19 cellular contexts compared by ENCODE assay signal in genomic region chr10:31646519-31646918, GRCh38.
DNase-seq lines count a peak whose midpoint lies in the region; ATAC-seq, FAIRE-seq and TF ChIP-seq lines count a peak whose summit lies in the region.
"Had no signal": no experiment of that assay in that cellular context is flagged by ENCODE, and none has a peak within 500 bp of the region (broad histone marks: within the 10 kb centered on the region; RNA-seq: fewer than 3 reads in every experiment).

No MANE protein-coding gene starts in this region.

- H3K79me2 ChIP-seq in PC-3 (ENCODE audit: low read length) = no peaks in the 10 kb centered on the region

- H3K4me1 ChIP-seq in PC-3 (ENCODE audit: insufficient read depth, low read length) = peaks cover 10% of the 10 kb centered on the region; the same call in 1 of the 2 replicates
- H3K4me1 ChIP-seq: HAP-1 had no signal

- CTCF ChIA-PET in PC-3 (lab: Charles Lee) = no interaction called here

- POLR2A ChIA-PET in PC-3 (lab: Charles Lee; ENCODE audit: unreplicated experiment) = no interaction called here

- TF ChIP-seq CTCF in PC-3 (conservative IDR thresholded peaks at IDR 0.05; ENCODE audit: low read depth, low read length) (no peak), bronchial epithelial cell (IDR thresholded peaks at IDR 0.05; ENCODE audit: insufficient read depth, low read length, severe bottlenecking) (no peak)

- ATAC-seq in PC-3 = no peak

- no TSS peak for BruUV-seq in PC-3 (replicated peaks; lab: Mats Ljungman, UMichigan)

- no peaks in the 10 kb centered on the region for H4K20me1 ChIP-seq in PC-3 (ENCODE audit: low read length)
- H4K20me1 ChIP-seq: BLaER1 treated with 17β-estradiol and CSF1 and Interleukin-3, amounts not matched to agents 10 nM and 100 nM had no signal

- no peak for FAIRE-seq in bronchial epithelial cell (lab: Jason Lieb, UNC)
- FAIRE-seq: G401.6, GM12891 had no signal

- H3K36me3 ChIP-seq in PC-3 (ENCODE audit: low read depth, low read length) (no peaks in the 10 kb centered on the region), bronchial epithelial cell (ENCODE audit: control insufficient read depth, insufficient read depth, low read length) (no peaks in the 10 kb centered on the region)
- H3K36me3 ChIP-seq: BLaER1 treated with 17β-estradiol and CSF1 and Interleukin-3, amounts not matched to agents 10 nM and 100 nM; HAP-1 had no signal

- no peaks in the 10 kb centered on the region for H3K9me2 ChIP-seq in PC-3 (replicated peaks; ENCODE audit: low read length)

- no peak overlapping the region for H2AFZ ChIP-seq in PC-3 (ENCODE audit: low read length)

- DNase-seq in A172 (ENCODE audit: low spot score) (peak; percentile 60), H4 (ENCODE audit: low spot score) (peak; percentile 15), PC-3 (peak; percentile 30), bronchial epithelial cell (ENCODE audit: low read depth) (peak; percentile 7), T-helper 9 cell (no peak), NCI-H446 treated with DMSO at 0.1 percent for 48 hours (lab: John Stamatoyannopoulos, UW) (no peak), amygdala (lab: John Stamatoyannopoulos, UW) (no peak), NCI-H526 treated with DMSO at 0.1 percent for 48 hours (lab: John Stamatoyannopoulos, UW) (no peak)
- DNase-seq: 8988T; ACHN; Calu3; CD4-positive, CD25-positive, alpha-beta regulatory T cell; DMS 273 treated with DMSO at 0.1 percent for 48 hours; GOT3 had no signal

- H3F3A ChIP-seq in PC-3 (ENCODE audit: low read length, unreplicated experiment) = no peaks in the 10 kb centered on the region

- intact Hi-C loops in PC-3 (cut with micrococcal nuclease) = no loop called here

- H3K4me2 ChIP-seq in PC-3 (ENCODE audit: low read length) = no peak overlapping the region
- H3K4me2 ChIP-seq: BLaER1 treated with 17β-estradiol and CSF1 and Interleukin-3, amounts not matched to agents 10 nM and 100 nM had no signal

- H3K9ac ChIP-seq in PC-3 (ENCODE audit: low read length) = no peak overlapping the region
- H3K9ac ChIP-seq: BLaER1 treated with 17β-estradiol and CSF1 and Interleukin-3, amounts not matched to agents 10 nM and 100 nM had no signal

- no peaks in the 10 kb centered on the region for H3K9me3 ChIP-seq in PC-3 (ENCODE audit: low read length)
- H3K9me3 ChIP-seq: HAP-1 had no signal

- H3K4me3 ChIP-seq in PC-3 (ENCODE audit: low read length) = no peak overlapping the region
- no peak overlapping the region for H3K4me3 ChIP-seq in bronchial epithelial cell (ENCODE audit: low read depth, low read length)
- H3K4me3 ChIP-seq: BLaER1 treated with 17β-estradiol and CSF1 and Interleukin-3, amounts not matched to agents 10 nM and 100 nM; HAP-1 had no signal

- no peak overlapping the region for H3K27ac ChIP-seq in PC-3 (ENCODE audit: low read length)
- H3K27ac ChIP-seq: BLaER1 treated with 17β-estradiol and CSF1 and Interleukin-3, amounts not matched to agents 10 nM and 100 nM; HL-60 had no signal

- H3K27me3 ChIP-seq in PC-3 (ENCODE audit: low read length) (no peaks in the 10 kb centered on the region), bronchial epithelial cell (ENCODE audit: control insufficient read depth, insufficient read depth, low read length) (no peaks in the 10 kb centered on the region)
- H3K27me3 ChIP-seq: BLaER1 treated with 17β-estradiol and CSF1 and Interleukin-3, amounts not matched to agents 10 nM and 100 nM had no signal

Comparison
In these comparisons a context has a peak if more than half of its experiments do, and no peak if none do; other contexts are left out.
1. DNase-seq: peak in A172 (single experiment), H4 (single experiment), PC-3 (single experiment) and bronchial epithelial cell (single experiment); none in T-helper 9 cell (single experiment), NCI-H446 treated with DMSO at 0.1 percent for 48 hours (single experiment), amygdala (0 of 56) and NCI-H526 treated with DMSO at 0.1 percent for 48 hours (single experiment).